ENCODE assay signal across 1 cellular context in genomic region chr14:60648934-60649814, GRCh38.
TF ChIP-seq lines count a peak whose summit lies in the region.

Gene SIX1 (minus strand): TSS chr14:60649477. CDS start chr14:60649189, 288 bp downstream.

TF ChIP-seq in HepG2, 621 proteins besides CTCF, POLR2A, EP300 and RAD21 (continued from another document):
- TF ChIP-seq HNRNPK (IDR thresholded peaks at IDR 0.05; ENCODE audit: low read depth, low read length, poor library complexity, severe bottlenecking), result peak; percentile 99
- TF ChIP-seq MEF2D (CRISPR knock-in tag; IDR thresholded peaks at IDR 0.05), result no peak
- peak; percentile 75; the same call in 1 of the 2 replicates for TF ChIP-seq PHF8 (CRISPR knock-in tag; IDR thresholded peaks at IDR 0.05)
- TF ChIP-seq, protein P1, sequence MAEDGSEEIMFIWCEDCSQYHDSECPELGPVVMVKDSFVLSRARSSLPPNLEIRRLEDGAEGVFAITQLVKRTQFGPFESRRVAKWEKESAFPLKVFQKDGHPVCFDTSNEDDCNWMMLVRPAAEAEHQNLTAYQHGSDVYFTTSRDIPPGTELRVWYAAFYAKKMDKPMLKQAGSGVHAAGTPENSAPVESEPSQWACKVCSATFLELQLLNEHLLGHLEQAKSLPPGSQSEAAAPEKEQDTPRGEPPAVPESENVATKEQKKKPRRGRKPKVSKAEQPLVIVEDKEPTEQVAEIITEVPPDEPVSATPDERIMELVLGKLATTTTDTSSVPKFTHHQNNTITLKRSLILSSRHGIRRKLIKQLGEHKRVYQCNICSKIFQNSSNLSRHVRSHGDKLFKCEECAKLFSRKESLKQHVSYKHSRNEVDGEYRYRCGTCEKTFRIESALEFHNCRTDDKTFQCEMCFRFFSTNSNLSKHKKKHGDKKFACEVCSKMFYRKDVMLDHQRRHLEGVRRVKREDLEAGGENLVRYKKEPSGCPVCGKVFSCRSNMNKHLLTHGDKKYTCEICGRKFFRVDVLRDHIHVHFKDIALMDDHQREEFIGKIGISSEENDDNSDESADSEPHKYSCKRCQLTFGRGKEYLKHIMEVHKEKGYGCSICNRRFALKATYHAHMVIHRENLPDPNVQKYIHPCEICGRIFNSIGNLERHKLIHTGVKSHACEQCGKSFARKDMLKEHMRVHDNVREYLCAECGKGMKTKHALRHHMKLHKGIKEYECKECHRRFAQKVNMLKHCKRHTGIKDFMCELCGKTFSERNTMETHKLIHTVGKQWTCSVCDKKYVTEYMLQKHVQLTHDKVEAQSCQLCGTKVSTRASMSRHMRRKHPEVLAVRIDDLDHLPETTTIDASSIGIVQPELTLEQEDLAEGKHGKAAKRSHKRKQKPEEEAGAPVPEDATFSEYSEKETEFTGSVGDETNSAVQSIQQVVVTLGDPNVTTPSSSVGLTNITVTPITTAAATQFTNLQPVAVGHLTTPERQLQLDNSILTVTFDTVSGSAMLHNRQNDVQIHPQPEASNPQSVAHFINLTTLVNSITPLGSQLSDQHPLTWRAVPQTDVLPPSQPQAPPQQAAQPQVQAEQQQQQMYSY (CRISPR knock-in tag; IDR thresholded peaks at IDR 0.05), result no peak; the same call in 1 of the 2 replicates
- TF ChIP-seq ZNF558 (CRISPR knock-in tag; IDR thresholded peaks at IDR 0.05; ENCODE audit: borderline replicate concordance), result peak; percentile 86; the same call in 1 of the 2 replicates
- no peak for TF ChIP-seq DPF2 (CRISPR knock-in tag; IDR thresholded peaks at IDR 0.05; ENCODE audit: borderline replicate concordance, low read depth)
- no peak for TF ChIP-seq SMAD3 (CRISPR knock-in tag; IDR thresholded peaks at IDR 0.05)
- TF ChIP-seq, protein P2, sequence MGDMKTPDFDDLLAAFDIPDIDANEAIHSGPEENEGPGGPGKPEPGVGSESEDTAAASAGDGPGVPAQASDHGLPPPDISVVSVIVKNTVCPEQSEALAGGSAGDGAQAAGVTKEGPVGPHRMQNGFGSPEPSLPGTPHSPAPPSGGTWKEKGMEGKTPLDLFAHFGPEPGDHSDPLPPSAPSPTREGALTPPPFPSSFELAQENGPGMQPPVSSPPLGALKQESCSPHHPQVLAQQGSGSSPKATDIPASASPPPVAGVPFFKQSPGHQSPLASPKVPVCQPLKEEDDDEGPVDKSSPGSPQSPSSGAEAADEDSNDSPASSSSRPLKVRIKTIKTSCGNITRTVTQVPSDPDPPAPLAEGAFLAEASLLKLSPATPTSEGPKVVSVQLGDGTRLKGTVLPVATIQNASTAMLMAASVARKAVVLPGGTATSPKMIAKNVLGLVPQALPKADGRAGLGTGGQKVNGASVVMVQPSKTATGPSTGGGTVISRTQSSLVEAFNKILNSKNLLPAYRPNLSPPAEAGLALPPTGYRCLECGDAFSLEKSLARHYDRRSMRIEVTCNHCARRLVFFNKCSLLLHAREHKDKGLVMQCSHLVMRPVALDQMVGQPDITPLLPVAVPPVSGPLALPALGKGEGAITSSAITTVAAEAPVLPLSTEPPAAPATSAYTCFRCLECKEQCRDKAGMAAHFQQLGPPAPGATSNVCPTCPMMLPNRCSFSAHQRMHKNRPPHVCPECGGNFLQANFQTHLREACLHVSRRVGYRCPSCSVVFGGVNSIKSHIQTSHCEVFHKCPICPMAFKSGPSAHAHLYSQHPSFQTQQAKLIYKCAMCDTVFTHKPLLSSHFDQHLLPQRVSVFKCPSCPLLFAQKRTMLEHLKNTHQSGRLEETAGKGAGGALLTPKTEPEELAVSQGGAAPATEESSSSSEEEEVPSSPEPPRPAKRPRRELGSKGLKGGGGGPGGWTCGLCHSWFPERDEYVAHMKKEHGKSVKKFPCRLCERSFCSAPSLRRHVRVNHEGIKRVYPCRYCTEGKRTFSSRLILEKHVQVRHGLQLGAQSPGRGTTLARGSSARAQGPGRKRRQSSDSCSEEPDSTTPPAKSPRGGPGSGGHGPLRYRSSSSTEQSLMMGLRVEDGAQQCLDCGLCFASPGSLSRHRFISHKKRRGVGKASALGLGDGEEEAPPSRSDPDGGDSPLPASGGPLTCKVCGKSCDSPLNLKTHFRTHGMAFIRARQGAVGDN (CRISPR knock-in tag; IDR thresholded peaks at IDR 0.05), result peak; percentile 98
- TF ChIP-seq SETDB1 (CRISPR knock-in tag; IDR thresholded peaks at IDR 0.05; ENCODE audit: borderline replicate concordance), result no peak
- peak; percentile 70 for TF ChIP-seq U2AF1 (optimal IDR thresholded peaks at IDR 0.05; ENCODE audit: low read depth, low read length)
- TF ChIP-seq SAP130 (CRISPR knock-in tag; IDR thresholded peaks at IDR 0.05; ENCODE audit: low read depth), result peak; percentile 71
- 0 out of 2 replicates have a peak, but pooled peaks have one; percentile 17 for TF ChIP-seq ZNF749 (CRISPR knock-in tag; IDR thresholded peaks at IDR 0.05; ENCODE audit: borderline replicate concordance)
- no peak for TF ChIP-seq HNF1A (IDR thresholded peaks at IDR 0.05; ENCODE audit: low read depth)
- peak; percentile 11; the same call in 1 of the 2 replicates for TF ChIP-seq HNF1A (CRISPR knock-in tag; IDR thresholded peaks at IDR 0.05; ENCODE audit: borderline replicate concordance)
- peak; percentile 48; the same call in 1 of the 2 replicates for TF ChIP-seq MEIS2 (CRISPR knock-in tag; IDR thresholded peaks at IDR 0.05)
- TF ChIP-seq IKZF5 (CRISPR knock-in tag; IDR thresholded peaks at IDR 0.05), result no peak
- peak in 1 of 2 experiments; percentile 83; a peak in 3 of 4 replicates for TF ChIP-seq HMGXB4 (CRISPR knock-in tag; IDR thresholded peaks at IDR 0.05; ENCODE audit: borderline replicate concordance in 1 of 2, low read depth in 1 of 2)
- TF ChIP-seq KAT7 (CRISPR knock-in tag; IDR thresholded peaks at IDR 0.05; ENCODE audit: borderline replicate concordance), result 0 out of 2 replicates have a peak, but pooled peaks have one; percentile 22
- no peak for TF ChIP-seq ZBTB1 (CRISPR knock-in tag; IDR thresholded peaks at IDR 0.05; ENCODE audit: borderline replicate concordance)
- peak; percentile 59 for TF ChIP-seq ZNF746 (CRISPR knock-in tag; IDR thresholded peaks at IDR 0.05)
- TF ChIP-seq ZMAT3 (CRISPR knock-in tag; conservative IDR thresholded peaks at IDR 0.05), result peak; percentile 82
- TF ChIP-seq, protein P3, sequence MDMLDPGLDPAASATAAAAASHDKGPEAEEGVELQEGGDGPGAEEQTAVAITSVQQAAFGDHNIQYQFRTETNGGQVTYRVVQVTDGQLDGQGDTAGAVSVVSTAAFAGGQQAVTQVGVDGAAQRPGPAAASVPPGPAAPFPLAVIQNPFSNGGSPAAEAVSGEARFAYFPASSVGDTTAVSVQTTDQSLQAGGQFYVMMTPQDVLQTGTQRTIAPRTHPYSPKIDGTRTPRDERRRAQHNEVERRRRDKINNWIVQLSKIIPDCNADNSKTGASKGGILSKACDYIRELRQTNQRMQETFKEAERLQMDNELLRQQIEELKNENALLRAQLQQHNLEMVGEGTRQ (IDR thresholded peaks at IDR 0.05; ENCODE audit: low read depth, low read length), result no peak
- TF ChIP-seq, protein P3 (CRISPR knock-in tag; IDR thresholded peaks at IDR 0.05; ENCODE audit: borderline replicate concordance), result peak; percentile 21; the same call in 1 of the 2 replicates
- TF ChIP-seq AKAP8 (CRISPR knock-in tag; IDR thresholded peaks at IDR 0.05), result no peak
- no peak; the same call in 1 of the 2 replicates for TF ChIP-seq ZNF333 (CRISPR knock-in tag; IDR thresholded peaks at IDR 0.05; ENCODE audit: borderline replicate concordance)
TF ChIP-seq in HepG2: peak in this region for 220.
